10 cellular contexts compared by ENCODE assay signal in genomic region chr6:125746019-125746414, GRCh38. TPM values are rescaled to one million over a fixed set of nuclear protein-coding genes. Genes with fewer than 3 reads are reported as not detected.
DNase-seq lines count a peak whose midpoint lies in the region; ATAC-seq, FAIRE-seq and TF ChIP-seq lines count a peak whose summit lies in the region.
"Had no signal": no experiment of that assay in that cellular context is flagged by ENCODE, and none has a peak within 500 bp of the region (broad histone marks: within the 10 kb centered on the region; RNA-seq: fewer than 3 reads in every experiment).

No MANE protein-coding gene starts in this region.

- H3K27me3 Mint-ChIP-seq in natural killer cell (ENCODE audit: low read depth in 2 of 2) = peaks cover 21 to 42% of the 10 kb centered on the region in 2 donors

- TF ChIP-seq CTCF in right atrium auricular region (IDR thresholded peaks at IDR 0.05) (no peak), natural killer cell (IDR thresholded peaks at IDR 0.05) (no peak)

- H3K27ac Mint-ChIP-seq in natural killer cell = peak overlapping the region; percentile 83 to 89

- H3K9me3 ChIP-seq in right atrium auricular region = no peaks in the 10 kb centered on the region

- ATAC-seq in left ventricle myocardium superior (no peak), natural killer cell (no peak), GM19395 (IDR thresholded peaks at IDR 0.05; ENCODE audit: unreplicated experiment) (no peak), HG03175 (IDR thresholded peaks at IDR 0.05; ENCODE audit: unreplicated experiment) (no peak), GM18519 (IDR thresholded peaks at IDR 0.05; ENCODE audit: low FRiP score, unreplicated experiment) (no peak)

- no peaks in the 10 kb centered on the region for H3K9me3 Mint-ChIP-seq in natural killer cell
- H3K9me3 Mint-ChIP-seq: stimulated activated naive B cell treated with anti-CD40 and anti-IgM and Interleukin-4, amounts not matched to agents 10 μg/mL and 1 μg/mL and 100 μg/mL, for 72 hours had no signal

- H3K4me3 Mint-ChIP-seq in natural killer cell = peak overlapping the region; percentile 94

- peaks cover 30 to 32% of the 10 kb centered on the region in 2 donors for H3K4me1 Mint-ChIP-seq in natural killer cell

- intact Hi-C loops in left ventricle myocardium superior (cut with micrococcal nuclease) = no loop called here
- intact Hi-C loops in natural killer cell (cut with micrococcal nuclease) = no loop called here

- H3K36me3 Mint-ChIP-seq in natural killer cell = peaks cover 8% of the 10 kb centered on the region
- H3K36me3 Mint-ChIP-seq: stimulated activated naive B cell treated with anti-CD40 and anti-IgM and Interleukin-4, amounts not matched to agents 10 μg/mL and 1 μg/mL and 100 μg/mL, for 72 hours had no signal

- H3K36me3 ChIP-seq in right atrium auricular region = no peaks in the 10 kb centered on the region

- H3K27me3 ChIP-seq in right atrium auricular region = no peaks in the 10 kb centered on the region

- peaks cover 0 to 19% of the 10 kb centered on the region in 2 donors for H3K4me1 ChIP-seq in right atrium auricular region

- no peak for DNase-seq in right atrium auricular region (ENCODE audit: low spot score)
- no peak for DNase-seq in left ventricle myocardium superior
- no peak for DNase-seq in natural killer cell
- DNase-seq in frontal cortex (ENCODE audit: low spot score in 2 of 2) = no peak
- DNase-seq: stimulated activated naive B cell treated with anti-CD40 and anti-IgM and Interleukin-4, amounts not matched to agents 10 μg/mL and 1 μg/mL and 100 μg/mL, for 72 hours had no signal

- no peak for FAIRE-seq in frontal cortex (lab: Jason Lieb, UNC)

- H3K27ac ChIP-seq in right atrium auricular region = peak overlapping the region; percentile 86 to 87
- peak overlapping the region; percentile 94 for H3K27ac ChIP-seq in cingulate gyrus (ENCODE audit: low read depth, low read length)
- H3K27ac ChIP-seq: VCaP had no signal

- H3K4me3 ChIP-seq in right atrium auricular region = peak overlapping the region in 1 of 2 donors; percentile 73

RNA-seq across cellular contexts. Expression of gene HEY2, which starts 3.4 kb away (rescaled TPM):
- 1 to 10 TPM; 1.8 to 2.7 TPM for total RNA-seq in right atrium auricular region
- 66.8 TPM for total RNA-seq in left ventricle myocardium superior
- total RNA-seq in natural killer cell = under 1 TPM; 0.66 to 0.93 (median 0.73) TPM
- 1.2 TPM for total RNA-seq in frontal cortex

RNA-seq across cellular contexts. Expression of gene NCOA7, which starts 44.7 kb away (rescaled TPM):
- total RNA-seq in right atrium auricular region (10 to 100 TPM; 12.2 to 12.7 TPM), left ventricle myocardium superior (10.2 TPM), natural killer cell (10 to 100 TPM; 37.3 to 66.6 (median 56.8) TPM), frontal cortex (27.3 TPM)

Comparison
In these comparisons a context has a peak if more than half of its experiments do, and no peak if none do; other contexts are left out.
1. RNA of gene HEY2, which starts 3.4 kb away (total RNA-seq): 66.8 TPM in left ventricle myocardium superior (single experiment); 1.8 to 2.7 TPM in right atrium auricular region, 1.2 TPM in frontal cortex (single experiment) and 0.66 to 0.93 TPM in natural killer cell; every median in the first group is over 10 times any median in the second.